In the genomic region with DNA sequence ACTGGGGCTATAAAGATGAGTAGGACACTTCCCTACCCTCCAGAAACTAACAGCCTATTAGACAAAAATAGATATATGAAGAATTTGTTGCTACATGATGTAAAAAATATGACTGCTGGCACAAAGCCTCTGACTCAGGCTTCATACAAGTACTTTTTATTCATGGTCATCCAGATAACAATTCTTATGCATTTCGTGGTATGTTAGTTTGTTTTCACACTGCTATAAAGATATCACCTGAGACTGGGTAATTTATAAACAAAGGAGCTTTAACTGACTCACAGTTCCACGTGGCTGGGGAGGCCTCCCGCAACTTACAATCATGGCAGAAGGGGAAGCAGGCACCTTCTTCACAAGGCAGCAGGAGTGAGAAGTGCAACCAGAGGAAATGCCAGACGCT, we compare ENCODE assay signal across 1 cellular context.
TF ChIP-seq lines count a peak whose summit lies in the region.

No MANE protein-coding gene starts in this region.

TF ChIP-seq in IMR-90, 13 proteins besides CTCF, POLR2A, EP300 and RAD21:
- TF ChIP-seq MXI1 (IDR thresholded peaks at IDR 0.05; ENCODE audit: borderline replicate concordance, low read depth, low read length) (no peak), CHD1 (IDR thresholded peaks at IDR 0.05; ENCODE audit: low read depth, low read length) (no peak), NFE2L2 (IDR thresholded peaks at IDR 0.05; ENCODE audit: low read depth, low read length) (no peak), RCOR1 (IDR thresholded peaks at IDR 0.05; ENCODE audit: insufficient replicate concordance, low read length) (no peak)
